1 cellular context compared by ENCODE assay signal in the genomic region with DNA sequence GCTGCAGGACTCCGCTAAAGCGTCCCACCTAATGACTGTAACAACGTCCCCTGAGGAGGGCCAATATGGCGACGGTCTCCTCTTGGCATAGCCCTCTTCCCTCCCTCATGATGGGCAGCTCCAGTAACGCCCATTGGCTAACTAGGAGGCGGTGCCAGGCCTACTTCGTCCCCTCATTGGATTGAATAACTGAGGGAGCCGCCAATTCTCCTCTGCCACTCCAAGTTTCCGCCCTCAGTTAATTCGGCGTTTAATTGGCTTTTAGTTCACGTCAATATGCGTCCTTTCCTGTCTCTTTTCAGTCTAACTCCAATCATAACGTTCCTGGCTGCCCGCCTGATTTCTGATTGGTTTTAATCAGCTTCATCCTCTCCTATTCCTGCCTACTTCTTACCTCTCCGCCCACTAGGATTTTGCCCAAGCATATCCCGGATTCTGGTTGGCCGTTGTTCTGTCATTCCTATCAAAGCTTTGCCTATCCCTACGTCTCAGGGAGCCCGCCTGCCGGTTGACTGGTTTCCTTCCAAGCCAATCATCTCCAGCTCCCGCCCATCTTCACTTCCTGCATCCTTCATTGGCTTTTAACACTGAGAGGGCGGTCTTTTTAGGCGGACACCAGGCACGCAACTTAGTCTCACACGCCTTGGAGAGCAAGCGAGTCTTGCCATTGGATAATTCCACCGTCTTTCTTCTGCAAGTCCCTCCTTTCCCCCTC.
TF ChIP-seq lines count a peak whose summit lies in the region.

No MANE protein-coding gene starts in this region.

TF ChIP-seq in K562, 482 proteins besides CTCF, POLR2A, EP300 and RAD21 (continued from another document and continues in another):
- no peak for TF ChIP-seq SMAD1 (IDR thresholded peaks at IDR 0.05; ENCODE audit: low read depth, low read length, partially characterized antibody)
- TF ChIP-seq SMARCC2 (IDR thresholded peaks at IDR 0.05; ENCODE audit: low read depth): no peak
- TF ChIP-seq HDAC8 (tag; IDR thresholded peaks at IDR 0.05): no peak; the same call in 1 of the 2 replicates
- no peak for TF ChIP-seq ZNF75A (CRISPR knock-in tag; IDR thresholded peaks at IDR 0.05)
- no peak for TF ChIP-seq ZNF239 (CRISPR knock-in tag; IDR thresholded peaks at IDR 0.05)
- no peak for TF ChIP-seq SIN3B (IDR thresholded peaks at IDR 0.05; ENCODE audit: low read depth)
- TF ChIP-seq ILK (tag; IDR thresholded peaks at IDR 0.05; ENCODE audit: borderline replicate concordance, low read depth): no peak
- TF ChIP-seq MEIS2 (IDR thresholded peaks at IDR 0.05; ENCODE audit: partially characterized antibody): peak; percentile 69
- TF ChIP-seq XRCC3 (IDR thresholded peaks at IDR 0.05): no peak
- TF ChIP-seq, protein P1, sequence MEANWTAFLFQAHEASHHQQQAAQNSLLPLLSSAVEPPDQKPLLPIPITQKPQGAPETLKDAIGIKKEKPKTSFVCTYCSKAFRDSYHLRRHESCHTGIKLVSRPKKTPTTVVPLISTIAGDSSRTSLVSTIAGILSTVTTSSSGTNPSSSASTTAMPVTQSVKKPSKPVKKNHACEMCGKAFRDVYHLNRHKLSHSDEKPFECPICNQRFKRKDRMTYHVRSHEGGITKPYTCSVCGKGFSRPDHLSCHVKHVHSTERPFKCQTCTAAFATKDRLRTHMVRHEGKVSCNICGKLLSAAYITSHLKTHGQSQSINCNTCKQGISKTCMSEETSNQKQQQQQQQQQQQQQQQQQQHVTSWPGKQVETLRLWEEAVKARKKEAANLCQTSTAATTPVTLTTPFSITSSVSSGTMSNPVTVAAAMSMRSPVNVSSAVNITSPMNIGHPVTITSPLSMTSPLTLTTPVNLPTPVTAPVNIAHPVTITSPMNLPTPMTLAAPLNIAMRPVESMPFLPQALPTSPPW (CRISPR knock-in tag; IDR thresholded peaks at IDR 0.05): no peak
- TF ChIP-seq SRF (CRISPR knock-in tag; IDR thresholded peaks at IDR 0.05): peak in 1 of 2 experiments; percentile 12; a peak in 1 of 4 replicates
- TF ChIP-seq ZNF76 (CRISPR knock-in tag; IDR thresholded peaks at IDR 0.05; ENCODE audit: borderline replicate concordance): no peak
- peak; percentile 100 for TF ChIP-seq NFRKB (IDR thresholded peaks at IDR 0.05; ENCODE audit: low read depth)
- TF ChIP-seq FIP1L1 (IDR thresholded peaks at IDR 0.05; ENCODE audit: low read depth, low read length, poor library complexity, severe bottlenecking): no peak
- TF ChIP-seq, protein P2, sequence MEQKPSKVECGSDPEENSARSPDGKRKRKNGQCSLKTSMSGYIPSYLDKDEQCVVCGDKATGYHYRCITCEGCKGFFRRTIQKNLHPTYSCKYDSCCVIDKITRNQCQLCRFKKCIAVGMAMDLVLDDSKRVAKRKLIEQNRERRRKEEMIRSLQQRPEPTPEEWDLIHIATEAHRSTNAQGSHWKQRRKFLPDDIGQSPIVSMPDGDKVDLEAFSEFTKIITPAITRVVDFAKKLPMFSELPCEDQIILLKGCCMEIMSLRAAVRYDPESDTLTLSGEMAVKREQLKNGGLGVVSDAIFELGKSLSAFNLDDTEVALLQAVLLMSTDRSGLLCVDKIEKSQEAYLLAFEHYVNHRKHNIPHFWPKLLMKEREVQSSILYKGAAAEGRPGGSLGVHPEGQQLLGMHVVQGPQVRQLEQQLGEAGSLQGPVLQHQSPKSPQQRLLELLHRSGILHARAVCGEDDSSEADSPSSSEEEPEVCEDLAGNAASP (IDR thresholded peaks at IDR 0.05): no peak
- TF ChIP-seq, protein P3, sequence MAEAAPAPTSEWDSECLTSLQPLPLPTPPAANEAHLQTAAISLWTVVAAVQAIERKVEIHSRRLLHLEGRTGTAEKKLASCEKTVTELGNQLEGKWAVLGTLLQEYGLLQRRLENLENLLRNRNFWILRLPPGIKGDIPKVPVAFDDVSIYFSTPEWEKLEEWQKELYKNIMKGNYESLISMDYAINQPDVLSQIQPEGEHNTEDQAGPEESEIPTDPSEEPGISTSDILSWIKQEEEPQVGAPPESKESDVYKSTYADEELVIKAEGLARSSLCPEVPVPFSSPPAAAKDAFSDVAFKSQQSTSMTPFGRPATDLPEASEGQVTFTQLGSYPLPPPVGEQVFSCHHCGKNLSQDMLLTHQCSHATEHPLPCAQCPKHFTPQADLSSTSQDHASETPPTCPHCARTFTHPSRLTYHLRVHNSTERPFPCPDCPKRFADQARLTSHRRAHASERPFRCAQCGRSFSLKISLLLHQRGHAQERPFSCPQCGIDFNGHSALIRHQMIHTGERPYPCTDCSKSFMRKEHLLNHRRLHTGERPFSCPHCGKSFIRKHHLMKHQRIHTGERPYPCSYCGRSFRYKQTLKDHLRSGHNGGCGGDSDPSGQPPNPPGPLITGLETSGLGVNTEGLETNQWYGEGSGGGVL (CRISPR knock-in tag; IDR thresholded peaks at IDR 0.05): no peak
- 0 out of 2 replicates have a peak, but pooled peaks have one; percentile 28 for TF ChIP-seq ZBTB7A (IDR thresholded peaks at IDR 0.05; ENCODE audit: borderline replicate concordance, control insufficient read depth, low read depth, low read length)
- no peak for TF ChIP-seq POLR3A (IDR thresholded peaks at IDR 0.05; ENCODE audit: borderline replicate concordance, extremely low read depth, insufficient read depth, insufficient read length)
- no peak for TF ChIP-seq CHD1 (IDR thresholded peaks at IDR 0.05; ENCODE audit: low read length)
- no peak for TF ChIP-seq ZNF507 (tag; conservative IDR thresholded peaks at IDR 0.05)
- TF ChIP-seq, protein P4, sequence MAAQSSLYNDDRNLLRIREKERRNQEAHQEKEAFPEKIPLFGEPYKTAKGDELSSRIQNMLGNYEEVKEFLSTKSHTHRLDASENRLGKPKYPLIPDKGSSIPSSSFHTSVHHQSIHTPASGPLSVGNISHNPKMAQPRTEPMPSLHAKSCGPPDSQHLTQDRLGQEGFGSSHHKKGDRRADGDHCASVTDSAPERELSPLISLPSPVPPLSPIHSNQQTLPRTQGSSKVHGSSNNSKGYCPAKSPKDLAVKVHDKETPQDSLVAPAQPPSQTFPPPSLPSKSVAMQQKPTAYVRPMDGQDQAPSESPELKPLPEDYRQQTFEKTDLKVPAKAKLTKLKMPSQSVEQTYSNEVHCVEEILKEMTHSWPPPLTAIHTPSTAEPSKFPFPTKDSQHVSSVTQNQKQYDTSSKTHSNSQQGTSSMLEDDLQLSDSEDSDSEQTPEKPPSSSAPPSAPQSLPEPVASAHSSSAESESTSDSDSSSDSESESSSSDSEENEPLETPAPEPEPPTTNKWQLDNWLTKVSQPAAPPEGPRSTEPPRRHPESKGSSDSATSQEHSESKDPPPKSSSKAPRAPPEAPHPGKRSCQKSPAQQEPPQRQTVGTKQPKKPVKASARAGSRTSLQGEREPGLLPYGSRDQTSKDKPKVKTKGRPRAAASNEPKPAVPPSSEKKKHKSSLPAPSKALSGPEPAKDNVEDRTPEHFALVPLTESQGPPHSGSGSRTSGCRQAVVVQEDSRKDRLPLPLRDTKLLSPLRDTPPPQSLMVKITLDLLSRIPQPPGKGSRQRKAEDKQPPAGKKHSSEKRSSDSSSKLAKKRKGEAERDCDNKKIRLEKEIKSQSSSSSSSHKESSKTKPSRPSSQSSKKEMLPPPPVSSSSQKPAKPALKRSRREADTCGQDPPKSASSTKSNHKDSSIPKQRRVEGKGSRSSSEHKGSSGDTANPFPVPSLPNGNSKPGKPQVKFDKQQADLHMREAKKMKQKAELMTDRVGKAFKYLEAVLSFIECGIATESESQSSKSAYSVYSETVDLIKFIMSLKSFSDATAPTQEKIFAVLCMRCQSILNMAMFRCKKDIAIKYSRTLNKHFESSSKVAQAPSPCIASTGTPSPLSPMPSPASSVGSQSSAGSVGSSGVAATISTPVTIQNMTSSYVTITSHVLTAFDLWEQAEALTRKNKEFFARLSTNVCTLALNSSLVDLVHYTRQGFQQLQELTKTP (IDR thresholded peaks at IDR 0.05; ENCODE audit: low read depth in 1 of 2, partially characterized antibody in 2 of 2): no peak
- no peak for TF ChIP-seq ZNF133 (CRISPR knock-in tag; IDR thresholded peaks at IDR 0.05)
- TF ChIP-seq, protein P5, sequence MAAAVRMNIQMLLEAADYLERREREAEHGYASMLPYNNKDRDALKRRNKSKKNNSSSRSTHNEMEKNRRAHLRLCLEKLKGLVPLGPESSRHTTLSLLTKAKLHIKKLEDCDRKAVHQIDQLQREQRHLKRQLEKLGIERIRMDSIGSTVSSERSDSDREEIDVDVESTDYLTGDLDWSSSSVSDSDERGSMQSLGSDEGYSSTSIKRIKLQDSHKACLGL (CRISPR knock-in tag; IDR thresholded peaks at IDR 0.05; ENCODE audit: borderline replicate concordance, poor library complexity, severe bottlenecking): no peak
- no peak; a peak in 1 of 4 replicates for TF ChIP-seq TEAD1 (CRISPR knock-in tag; IDR thresholded peaks at IDR 0.05)
- TF ChIP-seq POLR2G (IDR thresholded peaks at IDR 0.05; ENCODE audit: low read depth, low read length): no peak
- no peak for TF ChIP-seq CHD4 (IDR thresholded peaks at IDR 0.05; ENCODE audit: insufficient read depth, insufficient replicate concordance, low read depth, low read length, poor library complexity, severe bottlenecking)
- TF ChIP-seq TCF7 (IDR thresholded peaks at IDR 0.05; ENCODE audit: borderline replicate concordance): no peak
- no peak for TF ChIP-seq KHSRP (IDR thresholded peaks at IDR 0.05)
- TF ChIP-seq CBX5 (IDR thresholded peaks at IDR 0.05; ENCODE audit: borderline replicate concordance, low read depth): no peak
- no peak for TF ChIP-seq MTA1 (IDR thresholded peaks at IDR 0.05; ENCODE audit: borderline replicate concordance)
- TF ChIP-seq, protein P6, sequence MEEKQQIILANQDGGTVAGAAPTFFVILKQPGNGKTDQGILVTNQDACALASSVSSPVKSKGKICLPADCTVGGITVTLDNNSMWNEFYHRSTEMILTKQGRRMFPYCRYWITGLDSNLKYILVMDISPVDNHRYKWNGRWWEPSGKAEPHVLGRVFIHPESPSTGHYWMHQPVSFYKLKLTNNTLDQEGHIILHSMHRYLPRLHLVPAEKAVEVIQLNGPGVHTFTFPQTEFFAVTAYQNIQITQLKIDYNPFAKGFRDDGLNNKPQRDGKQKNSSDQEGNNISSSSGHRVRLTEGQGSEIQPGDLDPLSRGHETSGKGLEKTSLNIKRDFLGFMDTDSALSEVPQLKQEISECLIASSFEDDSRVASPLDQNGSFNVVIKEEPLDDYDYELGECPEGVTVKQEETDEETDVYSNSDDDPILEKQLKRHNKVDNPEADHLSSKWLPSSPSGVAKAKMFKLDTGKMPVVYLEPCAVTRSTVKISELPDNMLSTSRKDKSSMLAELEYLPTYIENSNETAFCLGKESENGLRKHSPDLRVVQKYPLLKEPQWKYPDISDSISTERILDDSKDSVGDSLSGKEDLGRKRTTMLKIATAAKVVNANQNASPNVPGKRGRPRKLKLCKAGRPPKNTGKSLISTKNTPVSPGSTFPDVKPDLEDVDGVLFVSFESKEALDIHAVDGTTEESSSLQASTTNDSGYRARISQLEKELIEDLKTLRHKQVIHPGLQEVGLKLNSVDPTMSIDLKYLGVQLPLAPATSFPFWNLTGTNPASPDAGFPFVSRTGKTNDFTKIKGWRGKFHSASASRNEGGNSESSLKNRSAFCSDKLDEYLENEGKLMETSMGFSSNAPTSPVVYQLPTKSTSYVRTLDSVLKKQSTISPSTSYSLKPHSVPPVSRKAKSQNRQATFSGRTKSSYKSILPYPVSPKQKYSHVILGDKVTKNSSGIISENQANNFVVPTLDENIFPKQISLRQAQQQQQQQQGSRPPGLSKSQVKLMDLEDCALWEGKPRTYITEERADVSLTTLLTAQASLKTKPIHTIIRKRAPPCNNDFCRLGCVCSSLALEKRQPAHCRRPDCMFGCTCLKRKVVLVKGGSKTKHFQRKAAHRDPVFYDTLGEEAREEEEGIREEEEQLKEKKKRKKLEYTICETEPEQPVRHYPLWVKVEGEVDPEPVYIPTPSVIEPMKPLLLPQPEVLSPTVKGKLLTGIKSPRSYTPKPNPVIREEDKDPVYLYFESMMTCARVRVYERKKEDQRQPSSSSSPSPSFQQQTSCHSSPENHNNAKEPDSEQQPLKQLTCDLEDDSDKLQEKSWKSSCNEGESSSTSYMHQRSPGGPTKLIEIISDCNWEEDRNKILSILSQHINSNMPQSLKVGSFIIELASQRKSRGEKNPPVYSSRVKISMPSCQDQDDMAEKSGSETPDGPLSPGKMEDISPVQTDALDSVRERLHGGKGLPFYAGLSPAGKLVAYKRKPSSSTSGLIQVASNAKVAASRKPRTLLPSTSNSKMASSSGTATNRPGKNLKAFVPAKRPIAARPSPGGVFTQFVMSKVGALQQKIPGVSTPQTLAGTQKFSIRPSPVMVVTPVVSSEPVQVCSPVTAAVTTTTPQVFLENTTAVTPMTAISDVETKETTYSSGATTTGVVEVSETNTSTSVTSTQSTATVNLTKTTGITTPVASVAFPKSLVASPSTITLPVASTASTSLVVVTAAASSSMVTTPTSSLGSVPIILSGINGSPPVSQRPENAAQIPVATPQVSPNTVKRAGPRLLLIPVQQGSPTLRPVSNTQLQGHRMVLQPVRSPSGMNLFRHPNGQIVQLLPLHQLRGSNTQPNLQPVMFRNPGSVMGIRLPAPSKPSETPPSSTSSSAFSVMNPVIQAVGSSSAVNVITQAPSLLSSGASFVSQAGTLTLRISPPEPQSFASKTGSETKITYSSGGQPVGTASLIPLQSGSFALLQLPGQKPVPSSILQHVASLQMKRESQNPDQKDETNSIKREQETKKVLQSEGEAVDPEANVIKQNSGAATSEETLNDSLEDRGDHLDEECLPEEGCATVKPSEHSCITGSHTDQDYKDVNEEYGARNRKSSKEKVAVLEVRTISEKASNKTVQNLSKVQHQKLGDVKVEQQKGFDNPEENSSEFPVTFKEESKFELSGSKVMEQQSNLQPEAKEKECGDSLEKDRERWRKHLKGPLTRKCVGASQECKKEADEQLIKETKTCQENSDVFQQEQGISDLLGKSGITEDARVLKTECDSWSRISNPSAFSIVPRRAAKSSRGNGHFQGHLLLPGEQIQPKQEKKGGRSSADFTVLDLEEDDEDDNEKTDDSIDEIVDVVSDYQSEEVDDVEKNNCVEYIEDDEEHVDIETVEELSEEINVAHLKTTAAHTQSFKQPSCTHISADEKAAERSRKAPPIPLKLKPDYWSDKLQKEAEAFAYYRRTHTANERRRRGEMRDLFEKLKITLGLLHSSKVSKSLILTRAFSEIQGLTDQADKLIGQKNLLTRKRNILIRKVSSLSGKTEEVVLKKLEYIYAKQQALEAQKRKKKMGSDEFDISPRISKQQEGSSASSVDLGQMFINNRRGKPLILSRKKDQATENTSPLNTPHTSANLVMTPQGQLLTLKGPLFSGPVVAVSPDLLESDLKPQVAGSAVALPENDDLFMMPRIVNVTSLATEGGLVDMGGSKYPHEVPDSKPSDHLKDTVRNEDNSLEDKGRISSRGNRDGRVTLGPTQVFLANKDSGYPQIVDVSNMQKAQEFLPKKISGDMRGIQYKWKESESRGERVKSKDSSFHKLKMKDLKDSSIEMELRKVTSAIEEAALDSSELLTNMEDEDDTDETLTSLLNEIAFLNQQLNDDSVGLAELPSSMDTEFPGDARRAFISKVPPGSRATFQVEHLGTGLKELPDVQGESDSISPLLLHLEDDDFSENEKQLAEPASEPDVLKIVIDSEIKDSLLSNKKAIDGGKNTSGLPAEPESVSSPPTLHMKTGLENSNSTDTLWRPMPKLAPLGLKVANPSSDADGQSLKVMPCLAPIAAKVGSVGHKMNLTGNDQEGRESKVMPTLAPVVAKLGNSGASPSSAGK (IDR thresholded peaks at IDR 0.05): 0 out of 2 replicates have a peak, but pooled peaks have one; percentile 61
- TF ChIP-seq BRF1 (IDR thresholded peaks at IDR 0.05; ENCODE audit: borderline replicate concordance, extremely low read depth, insufficient read length): no peak
- peak; percentile 30; the same call in 1 of the 2 replicates for TF ChIP-seq SPI1 (IDR thresholded peaks at IDR 0.05; ENCODE audit: borderline replicate concordance, low read depth, low read length)
- no peak for TF ChIP-seq CBFB (CRISPR knock-in tag; IDR thresholded peaks at IDR 0.05)
- TF ChIP-seq XRCC4 (IDR thresholded peaks at IDR 0.05; ENCODE audit: extremely low read depth, insufficient read depth, insufficient read length): no peak
- peak; percentile 85 for TF ChIP-seq GABPA (tag; conservative IDR thresholded peaks at IDR 0.05; ENCODE audit: low read depth)
- TF ChIP-seq ILF3 (IDR thresholded peaks at IDR 0.05; ENCODE audit: borderline replicate concordance): no peak
- TF ChIP-seq SMC3 (conservative IDR thresholded peaks at IDR 0.05; ENCODE audit: insufficient read depth, low read depth, low read length): no peak
- no peak for TF ChIP-seq CSDE1 (IDR thresholded peaks at IDR 0.05)
